ENCODE assay signal across 12 cellular contexts in the genomic region with DNA sequence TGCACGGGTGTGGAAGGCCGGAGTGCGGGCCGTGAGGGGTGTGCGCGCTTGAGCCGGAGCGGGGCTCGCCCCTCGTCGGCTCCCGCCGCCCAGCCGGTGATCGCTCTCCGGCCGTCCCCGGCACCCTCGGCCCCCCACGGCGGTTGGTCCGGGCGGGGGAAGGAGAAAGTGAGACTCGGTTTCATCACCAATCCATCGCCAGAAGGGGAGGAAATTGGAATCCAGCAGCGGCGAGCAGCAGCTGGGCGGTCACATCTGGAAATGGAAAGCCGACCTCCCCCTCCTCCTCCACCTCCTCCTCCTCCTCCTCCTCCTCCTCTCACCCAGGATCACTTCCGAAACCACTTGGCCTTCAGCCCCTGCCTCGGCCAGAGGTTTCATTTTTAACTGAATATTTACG. TPM values are rescaled to one million over a fixed set of nuclear protein-coding genes. Genes with fewer than 3 reads are reported as not detected.
DNase-seq lines count a peak whose midpoint lies in the region; ATAC-seq and TF ChIP-seq lines count a peak whose summit lies in the region.
"Not testable (repeated sequence)": the region's sequence is repeated elsewhere in the genome, so short reads cannot be mapped to it uniquely, and the experiment has no call there.
"Had no signal": no experiment of that assay in that cellular context is flagged by ENCODE, and none has a peak within 500 bp of the region (broad histone marks: within the 10 kb centered on the region; RNA-seq: fewer than 3 reads in every experiment).

No MANE protein-coding gene starts in this region.

- not testable (repeated sequence) for ATAC-seq in T-helper 17 cell; left cardiac atrium; naive thymus-derived CD8-positive, alpha-beta T cell

- POLR2A ChIA-PET in naive thymus-derived CD8-positive, alpha-beta T cell (lab: Charles Lee): not testable (repeated sequence)

- H3K9me3 ChIP-seq in MG63; T-helper 17 cell (ENCODE audit: control insufficient read depth, low read length, poor library complexity, severe bottlenecking): not testable (repeated sequence)

- not testable (repeated sequence) for H3K27me3 Mint-ChIP-seq in CD14-positive monocyte (ENCODE audit: low read depth in 3 of 3); T-helper 17 cell; activated T-cell treated with anti-CD3 and anti-CD28 coated beads, Interleukin-2, amount 50 U/mL, for 24 hours; naive thymus-derived CD8-positive, alpha-beta T cell

- H3K27me3 ChIP-seq in MG63: not testable (repeated sequence)

- intact Hi-C loops in CD14-positive monocyte (cut with micrococcal nuclease); left cardiac atrium (cut with DNase I): not testable (repeated sequence)

- H3K9me3 Mint-ChIP-seq in CD14-positive monocyte; activated T-cell treated with anti-CD3 and anti-CD28 coated beads, Interleukin-2, amount 50 U/mL, for 24 hours; naive thymus-derived CD8-positive, alpha-beta T cell: not testable (repeated sequence)

- not testable (repeated sequence) for TF ChIP-seq CTCF in CD14-positive monocyte (IDR thresholded peaks at IDR 0.05); cardiac fibroblast (IDR thresholded peaks at IDR 0.05; ENCODE audit: low read depth, low read length)

- H3K4me3 ChIP-seq in MG63 (peak overlapping the region; percentile 42), cardiac fibroblast (replicated peaks in 1 of 2; ENCODE audit: low read depth in 2 of 2, low read length in 2 of 2) (peak overlapping the region; percentile 42 to 52)

- not testable (repeated sequence) for DNase-seq in CD14-positive monocyte (ENCODE audit: low spot score); cardiac fibroblast (ENCODE audit: low read depth in 2 of 2)
- DNase-seq in MG63 (peak; percentile 56), T-helper 17 cell (peak in 1 of 3 donors; percentile 7), left cardiac atrium (peak; percentile 47)
- peak; percentile 40 for DNase-seq in activated T-cell treated with anti-CD3 and anti-CD28 coated beads, Interleukin-2, amount 50 U/mL, for 24 hours
- DNase-seq in naive thymus-derived CD8-positive, alpha-beta T cell: peak in 8 of 10 donors; percentile 1 to 63 (median 19)
- peak; percentile 4 for DNase-seq in stimulated activated CD4-positive, alpha-beta T cell treated with anti-CD3 and anti-CD28 coated beads, Interleukin-4, amount 100 ng/mL, for 1 hour

- H3K4me1 Mint-ChIP-seq in CD14-positive monocyte; T-helper 17 cell; activated T-cell treated with anti-CD3 and anti-CD28 coated beads, Interleukin-2, amount 50 U/mL, for 24 hours (ENCODE audit: low read depth); naive thymus-derived CD8-positive, alpha-beta T cell: not testable (repeated sequence)

- not testable (repeated sequence) for H3K36me3 ChIP-seq in MG63

- H3K4me3 Mint-ChIP-seq in CD14-positive monocyte (peak overlapping the region; percentile 70 to 80), T-helper 17 cell (peak overlapping the region; percentile 36)
- peak overlapping the region; percentile 67 for H3K4me3 Mint-ChIP-seq in activated T-cell treated with anti-CD3 and anti-CD28 coated beads, Interleukin-2, amount 50 U/mL, for 24 hours
- H3K4me3 Mint-ChIP-seq in naive thymus-derived CD8-positive, alpha-beta T cell: peak overlapping the region in 9 of 10 donors; percentile 39 to 85 (median 58)

- not testable (repeated sequence) for H3K36me3 Mint-ChIP-seq in CD14-positive monocyte; T-helper 17 cell (ENCODE audit: low read depth); activated T-cell treated with anti-CD3 and anti-CD28 coated beads, Interleukin-2, amount 50 U/mL, for 24 hours (ENCODE audit: low read depth); naive thymus-derived CD8-positive, alpha-beta T cell

- peak overlapping the region in 4 of 7 donors; percentile 69 to 92 (median 76) for H3K27ac Mint-ChIP-seq in CD14-positive monocyte
- not testable (repeated sequence) for H3K27ac Mint-ChIP-seq in T-helper 17 cell
- H3K27ac Mint-ChIP-seq in activated T-cell treated with anti-CD3 and anti-CD28 coated beads, Interleukin-2, amount 50 U/mL, for 24 hours: peak overlapping the region; percentile 52
- peak overlapping the region in 6 of 10 donors; percentile 52 to 93 (median 83) for H3K27ac Mint-ChIP-seq in naive thymus-derived CD8-positive, alpha-beta T cell

RNA-seq across cellular contexts. Expression of gene PPIAL4A, which starts 23.3 kb away (rescaled TPM):
- polyA plus RNA-seq in CD14-positive monocyte: not detected
- total RNA-seq in MG63 (2014; rRNA removed; shearing (Covaris generic); ENCODE audit: low replicate concordance): not detected in 2 replicates
- total RNA-seq in T-helper 17 cell: not detected
- total RNA-seq in left cardiac atrium: not detected
- not detected for total RNA-seq in naive thymus-derived CD8-positive, alpha-beta T cell
- polyA plus RNA-seq in naive thymus-derived CD8-positive, alpha-beta T cell: under 1 TPM in 1 of 3 donors, not detected in 2; 0.59 TPM
- total RNA-seq: activated T-helper 17 cell treated with anti-CD3 and anti-CD28 coated beads, Interleukin-2, amount 50 U/mL, for 72 hours; glomerular endothelial cell; lower lobe of right lung; skeletal muscle tissue had no signal
